In genomic region chr1:236140705-236141446, GRCh38 we compare ENCODE assay signal across 9 cellular contexts. TPM values are rescaled to one million over a fixed set of nuclear protein-coding genes. Genes with fewer than 3 reads are reported as not detected.
DNase-seq lines count a peak whose midpoint lies in the region; ATAC-seq and TF ChIP-seq lines count a peak whose summit lies in the region.
"Had no signal": no experiment of that assay in that cellular context is flagged by ENCODE, and none has a peak within 500 bp of the region (broad histone marks: within the 10 kb centered on the region; RNA-seq: fewer than 3 reads in every experiment).

No MANE protein-coding gene starts in this region.

- H3K36me3 Mint-ChIP-seq in activated CD8-positive, alpha-beta T cell treated with anti-CD3 and anti-CD28 coated beads for 36 hours (ENCODE audit: low read depth): peaks cover 10% of the 10 kb centered on the region
- H3K36me3 Mint-ChIP-seq in stimulated activated naive B cell treated with anti-CD40 and anti-IgM and Interleukin-4, amounts not matched to agents 10 μg/mL and 1 μg/mL and 100 μg/mL, for 72 hours: peaks cover 16 to 29% of the 10 kb centered on the region in 2 donors

- no peak overlapping the region for H3K27ac ChIP-seq in iPS-18a (ENCODE audit: low read length)

- no peaks in the 10 kb centered on the region for H3K36me3 ChIP-seq in iPS-18a (ENCODE audit: control insufficient read depth, low read depth, low read length)

- peaks cover 66% of the 10 kb centered on the region for H3K27me3 ChIP-seq in iPS-18a (ENCODE audit: control insufficient read depth, insufficient read depth, low read length)

- peak overlapping the region; percentile 62 for H3K4me3 ChIP-seq in iPS-18a (ENCODE audit: low read length)

- peaks cover 16% of the 10 kb centered on the region for H3K4me1 Mint-ChIP-seq in activated CD8-positive, alpha-beta T cell treated with anti-CD3 and anti-CD28 coated beads for 36 hours (ENCODE audit: low read depth)
- H3K4me1 Mint-ChIP-seq in stimulated activated naive B cell treated with anti-CD40 and anti-IgM and Interleukin-4, amounts not matched to agents 10 μg/mL and 1 μg/mL and 100 μg/mL, for 72 hours: peaks cover 22 to 35% of the 10 kb centered on the region in 2 donors

- CTCF ChIA-PET in activated CD8-positive, alpha-beta T cell treated with anti-CD3 and anti-CD28 coated beads for 36 hours (lab: Charles Lee): interaction anchor here (0.9 to 1.2 kb wide), 5 partner anchors 7 to 328 kb away, joined by 3 read pairs; no protein-coding TSS in a partner anchor

- H3K4me1 ChIP-seq in iPS-18a (ENCODE audit: control insufficient read depth, low read depth, low read length): peaks cover 16% of the 10 kb centered on the region

- intact Hi-C loops in activated CD8-positive, alpha-beta T cell treated with anti-CD3 and anti-CD28 coated beads for 36 hours (cut with micrococcal nuclease): loop anchor here (10.0 kb wide), 1 partner anchor 144 kb away; the partner anchor contains the start of gene ERO1B

- peak overlapping the region; percentile 74 for H3K4me3 Mint-ChIP-seq in activated CD8-positive, alpha-beta T cell treated with anti-CD3 and anti-CD28 coated beads for 36 hours
- peak overlapping the region; percentile 84 to 86 for H3K4me3 Mint-ChIP-seq in stimulated activated naive B cell treated with anti-CD40 and anti-IgM and Interleukin-4, amounts not matched to agents 10 μg/mL and 1 μg/mL and 100 μg/mL, for 72 hours

- peak; percentile 8 to 49 for DNase-seq in NCI-H524 (lab: John Stamatoyannopoulos, UW)
- no peak for DNase-seq in NCI-H524 treated with DMSO at 0.1 percent for 48 hours (lab: John Stamatoyannopoulos, UW)
- no peak for DNase-seq in activated CD8-positive, alpha-beta T cell treated with anti-CD3 and anti-CD28 coated beads for 36 hours
- DNase-seq in stimulated activated naive B cell treated with anti-CD40 and anti-IgM and Interleukin-4, amounts not matched to agents 10 μg/mL and 1 μg/mL and 100 μg/mL, for 72 hours: no peak
- DNase-seq in activated CD4-positive, CD25-positive, alpha-beta regulatory T cell (lab: John Stamatoyannopoulos, UW): no peak
- DNase-seq in GDM1 (lab: John Stamatoyannopoulos, UW): no peak
- DNase-seq: KBM-7 had no signal

- no peaks in the 10 kb centered on the region for H3K9me3 Mint-ChIP-seq in activated CD8-positive, alpha-beta T cell treated with anti-CD3 and anti-CD28 coated beads for 36 hours
- no peaks in the 10 kb centered on the region for H3K9me3 Mint-ChIP-seq in stimulated activated naive B cell treated with anti-CD40 and anti-IgM and Interleukin-4, amounts not matched to agents 10 μg/mL and 1 μg/mL and 100 μg/mL, for 72 hours

- H3K27me3 Mint-ChIP-seq in activated CD8-positive, alpha-beta T cell treated with anti-CD3 and anti-CD28 coated beads for 36 hours: peaks cover 30% of the 10 kb centered on the region
- peaks cover 45 to 54% of the 10 kb centered on the region in 2 donors for H3K27me3 Mint-ChIP-seq in stimulated activated naive B cell treated with anti-CD40 and anti-IgM and Interleukin-4, amounts not matched to agents 10 μg/mL and 1 μg/mL and 100 μg/mL, for 72 hours

- no peaks in the 10 kb centered on the region for H3K9me3 ChIP-seq in iPS-18a (ENCODE audit: control insufficient read depth, low read depth, low read length)

- no peak overlapping the region for H3K27ac Mint-ChIP-seq in activated CD8-positive, alpha-beta T cell treated with anti-CD3 and anti-CD28 coated beads for 36 hours
- H3K27ac Mint-ChIP-seq in stimulated activated naive B cell treated with anti-CD40 and anti-IgM and Interleukin-4, amounts not matched to agents 10 μg/mL and 1 μg/mL and 100 μg/mL, for 72 hours: no peak overlapping the region

- POLR2A ChIA-PET in activated CD8-positive, alpha-beta T cell treated with anti-CD3 and anti-CD28 coated beads for 36 hours (lab: Charles Lee): interaction anchor here (1.1 to 1.5 kb wide), 3 partner anchors 140 to 367 kb away, joined by 3 to 5 read pairs (median 4); no protein-coding TSS in a partner anchor

- ATAC-seq in activated CD8-positive, alpha-beta T cell treated with anti-CD3 and anti-CD28 coated beads for 36 hours: no peak
- ATAC-seq in stimulated activated naive B cell treated with anti-CD40 and anti-IgM and Interleukin-4, amounts not matched to agents 10 μg/mL and 1 μg/mL and 100 μg/mL, for 72 hours (replicated peaks): no peak
- no peak for ATAC-seq in HG03045 (IDR thresholded peaks at IDR 0.05; ENCODE audit: unreplicated experiment)

- no peak for TF ChIP-seq CTCF in activated CD8-positive, alpha-beta T cell treated with anti-CD3 and anti-CD28 coated beads for 36 hours (IDR thresholded peaks at IDR 0.05)

- H3K9ac ChIP-seq in iPS-18a (ENCODE audit: low read length): no peak overlapping the region

RNA-seq across cellular contexts. Expression of gene GPR137B, which starts 1.5 kb away (rescaled TPM):
- 1 to 10 TPM; 7.2 to 8.1 TPM for total RNA-seq in activated CD8-positive, alpha-beta T cell treated with anti-CD3 and anti-CD28 coated beads for 36 hours

Comparison
In these comparisons a context has a peak if more than half of its experiments do, and no peak if none do; other contexts are left out.
1. DNase-seq: peak in NCI-H524 (2 of 2); none in NCI-H524 treated with DMSO at 0.1 percent for 48 hours (single experiment), activated CD8-positive, alpha-beta T cell treated with anti-CD3 and anti-CD28 coated beads for 36 hours (single experiment), stimulated activated naive B cell treated with anti-CD40 and anti-IgM and Interleukin-4, amounts not matched to agents 10 μg/mL and 1 μg/mL and 100 μg/mL, for 72 hours (single experiment), activated CD4-positive, CD25-positive, alpha-beta regulatory T cell (0 of 4) and GDM1 (single experiment).